ENCODE assay signal across 8 cellular contexts in the genomic region with DNA sequence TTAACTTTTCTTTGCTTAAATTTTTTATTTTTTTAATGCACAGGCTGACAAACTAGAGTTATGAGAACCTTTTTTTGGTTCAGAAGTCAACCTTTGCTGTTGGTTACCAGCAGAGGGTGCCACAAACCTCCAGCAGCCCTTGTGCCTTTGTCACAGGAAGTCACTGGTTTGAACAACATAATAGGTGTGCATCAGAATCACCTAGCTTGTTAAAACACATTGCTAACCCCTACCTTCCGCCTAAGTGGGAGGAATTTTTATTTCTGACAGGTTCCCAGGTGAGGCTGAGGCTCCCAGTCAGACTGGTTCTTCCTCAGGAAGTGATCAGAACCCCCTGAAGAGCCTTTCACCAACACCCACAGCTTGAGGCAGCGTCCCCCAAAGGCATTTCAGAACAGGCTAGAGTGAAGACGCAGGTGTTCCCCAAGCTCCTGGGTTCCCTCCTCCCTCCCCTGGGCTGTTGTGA. TPM values are rescaled to one million over a fixed set of nuclear protein-coding genes. Genes with fewer than 3 reads are reported as not detected.
DNase-seq lines count a peak whose midpoint lies in the region; ATAC-seq and TF ChIP-seq lines count a peak whose summit lies in the region.

No MANE protein-coding gene starts in this region.

- peaks cover 10 to 17% of the 10 kb centered on the region in 2 donors for H3K36me3 Mint-ChIP-seq in CD14-positive monocyte
- peaks cover 7% of the 10 kb centered on the region for H3K36me3 Mint-ChIP-seq in stimulated activated naive CD8-positive, alpha-beta T cell treated with anti-CD3 and anti-CD28 coated beads, Interleukin-15, Interleukin-2, amounts not matched to agents 100 ng/mL and 50 ng/mL, for 24 hours (ENCODE audit: low read depth)

- TF ChIP-seq CTCF in CD14-positive monocyte (IDR thresholded peaks at IDR 0.05) (peak; percentile 76), epithelial cell of esophagus (IDR thresholded peaks at IDR 0.05; ENCODE audit: insufficient read depth, low read depth, low read length, missing control alignments) (peak; percentile 94)

- H3K4me1 Mint-ChIP-seq in CD14-positive monocyte: peaks cover 19% of the 10 kb centered on the region
- peaks cover 10% of the 10 kb centered on the region for H3K4me1 Mint-ChIP-seq in stimulated activated naive CD8-positive, alpha-beta T cell treated with anti-CD3 and anti-CD28 coated beads, Interleukin-15, Interleukin-2, amounts not matched to agents 100 ng/mL and 50 ng/mL, for 24 hours (ENCODE audit: low read depth)

- H3K4me3 Mint-ChIP-seq in CD14-positive monocyte: no peak overlapping the region
- no peak overlapping the region for H3K4me3 Mint-ChIP-seq in stimulated activated naive CD8-positive, alpha-beta T cell treated with anti-CD3 and anti-CD28 coated beads, Interleukin-15, Interleukin-2, amounts not matched to agents 100 ng/mL and 50 ng/mL, for 24 hours

- intact Hi-C loops in CD14-positive monocyte (cut with micrococcal nuclease): loop anchor here (2.0 to 5.0 kb wide), 2 partner anchors 43 to 44 kb away; no protein-coding TSS in a partner anchor

- H3K27me3 Mint-ChIP-seq in CD14-positive monocyte (ENCODE audit: low read depth in 3 of 3): peaks cover 0 to 1% (median 0%) of the 10 kb centered on the region in 3 donors
- H3K27me3 Mint-ChIP-seq in stimulated activated naive CD8-positive, alpha-beta T cell treated with anti-CD3 and anti-CD28 coated beads, Interleukin-15, Interleukin-2, amounts not matched to agents 100 ng/mL and 50 ng/mL, for 24 hours: no peaks in the 10 kb centered on the region

- H3K9me3 Mint-ChIP-seq in CD14-positive monocyte: no peaks in the 10 kb centered on the region
- H3K9me3 Mint-ChIP-seq in stimulated activated naive CD8-positive, alpha-beta T cell treated with anti-CD3 and anti-CD28 coated beads, Interleukin-15, Interleukin-2, amounts not matched to agents 100 ng/mL and 50 ng/mL, for 24 hours: no peaks in the 10 kb centered on the region

- H3K4me3 ChIP-seq in epithelial cell of esophagus (ENCODE audit: low read length): no peak overlapping the region

- peak overlapping the region in 4 of 7 donors; percentile 25 to 58 (median 46) for H3K27ac Mint-ChIP-seq in CD14-positive monocyte
- peak overlapping the region; percentile 45 for H3K27ac Mint-ChIP-seq in stimulated activated naive CD8-positive, alpha-beta T cell treated with anti-CD3 and anti-CD28 coated beads, Interleukin-15, Interleukin-2, amounts not matched to agents 100 ng/mL and 50 ng/mL, for 24 hours

- DNase-seq in CD14-positive monocyte (ENCODE audit: low spot score) (peak; percentile 70), NCI-H2227 treated with DMSO at 0.1 percent for 48 hours (lab: John Stamatoyannopoulos, UW) (peak; percentile 11), epithelial cell of esophagus (ENCODE audit: low read depth) (peak; percentile 93), midbrain (lab: John Stamatoyannopoulos, UW) (peak; percentile 39), GF-D8 (lab: John Stamatoyannopoulos, UW) (no peak)
- peak; percentile 77 for DNase-seq in activated CD8-positive, alpha-beta memory T cell treated with anti-CD3 and anti-CD28 coated beads for 24 hours

- peak; percentile 81 for ATAC-seq in GM21737 (IDR thresholded peaks at IDR 0.05; ENCODE audit: unreplicated experiment)

RNA-seq across cellular contexts. Expression of a gene that starts 22.6 kb away (rescaled TPM):
- polyA plus RNA-seq in CD14-positive monocyte: 100 to 1,000 TPM; 139 to 154 TPM

RNA-seq across cellular contexts. Expression of a gene that starts 47.8 kb away (rescaled TPM):
- 10 to 100 TPM; 16.1 to 16.5 TPM for polyA plus RNA-seq in CD14-positive monocyte
